ENCODE assay signal across 10 cellular contexts in the genomic region with DNA sequence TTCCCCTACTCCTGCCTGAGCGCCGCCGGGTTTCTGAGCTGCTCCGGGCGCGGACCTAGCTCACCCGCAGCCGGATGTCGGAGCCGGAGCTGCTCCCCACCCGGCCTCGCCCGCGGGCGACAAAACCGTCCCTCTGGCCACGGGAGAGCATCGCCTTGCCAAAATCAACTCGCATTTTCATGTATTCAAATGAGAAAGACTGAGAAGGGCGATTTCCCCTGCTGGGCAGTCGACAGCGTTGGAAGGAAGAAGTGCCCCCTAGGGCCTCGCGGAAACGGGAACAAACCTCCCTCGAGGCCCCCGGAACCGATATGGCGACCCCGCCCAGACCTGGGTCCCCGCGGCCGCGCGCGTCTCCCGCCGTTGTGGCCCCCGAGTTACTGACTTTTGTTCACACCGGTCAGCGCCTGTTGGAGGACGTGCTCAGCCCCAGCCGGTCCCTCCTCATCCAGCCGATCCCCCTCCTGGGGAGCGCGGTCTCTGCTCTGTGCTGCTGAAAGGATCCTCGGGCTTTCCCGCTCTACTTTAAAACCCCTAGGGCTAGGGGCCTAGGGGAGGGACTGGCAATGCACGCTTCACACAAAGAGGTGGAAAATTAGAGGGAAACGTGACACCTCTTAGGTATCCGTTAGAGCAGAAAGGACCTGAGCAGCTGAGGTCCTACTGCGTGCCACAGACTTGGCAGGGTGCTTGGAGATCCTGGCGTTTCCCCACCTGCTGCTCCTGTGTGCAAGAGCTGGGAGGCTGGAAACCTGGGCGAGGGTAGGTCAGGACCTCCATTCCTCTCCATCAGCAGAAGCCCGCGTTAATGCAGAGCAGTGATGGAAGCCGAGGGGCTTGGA. TPM values are rescaled to one million over a fixed set of nuclear protein-coding genes. Genes with fewer than 3 reads are reported as not detected.
DNase-seq lines count a peak whose midpoint lies in the region; FAIRE-seq and TF ChIP-seq lines count a peak whose summit lies in the region.
"Had no signal": no experiment of that assay in that cellular context is flagged by ENCODE, and none has a peak within 500 bp of the region (broad histone marks: within the 10 kb centered on the region; RNA-seq: fewer than 3 reads in every experiment).

No MANE protein-coding gene starts in this region.

- DNase-seq in GM20000 (ENCODE audit: low spot score): peak; percentile 21
- DNase-seq in NCI-H2171 (lab: John Stamatoyannopoulos, UW): peak; percentile 64
- peak; percentile 18 for DNase-seq in epithelial cell of esophagus (ENCODE audit: low read depth)
- DNase-seq in prostate gland (ENCODE audit: low spot score): no peak
- DNase-seq in SK-N-DZ (ENCODE audit: low spot score): no peak
- DNase-seq in NCI-H82 treated with DMSO at 0.1 percent for 48 hours (lab: John Stamatoyannopoulos, UW; ENCODE audit: unreplicated experiment): no peak
- DNase-seq in UCSD-AML1 (lab: John Stamatoyannopoulos, UW; ENCODE audit: unreplicated experiment): no peak
- DNase-seq in HTR-8/SVneo (ENCODE audit: insufficient read length, low spot score): no peak

- H3K27ac ChIP-seq in prostate gland: peak overlapping the region; percentile 96

- no peaks in the 10 kb centered on the region for H3K36me3 ChIP-seq in prostate gland

- intact Hi-C loops in prostate gland (cut with DNase I): no loop called here

- TF ChIP-seq POLR2A in prostate gland (IDR thresholded peaks at IDR 0.05): peak; percentile 4

- TF ChIP-seq CTCF in GM20000 (IDR thresholded peaks at IDR 0.05; ENCODE audit: extremely low read depth, missing control alignments): no peak
- no peak for TF ChIP-seq CTCF in epithelial cell of esophagus (IDR thresholded peaks at IDR 0.05; ENCODE audit: insufficient read depth, low read depth, low read length, missing control alignments)
- peak in 1 of 4 experiments; percentile 21 for TF ChIP-seq CTCF in prostate gland (IDR thresholded peaks at IDR 0.05)

- no peaks in the 10 kb centered on the region for H3K4me1 ChIP-seq in prostate gland (replicated peaks)

- no peak for FAIRE-seq in HTR-8/SVneo (lab: Jason Lieb, UNC)
- FAIRE-seq: TTC549 had no signal

- WGBS in prostate gland: 3% methylated on average over 56 of the region's 57 CpGs

- no peaks in the 10 kb centered on the region for H3K9me3 ChIP-seq in prostate gland

- H3K4me3 ChIP-seq in epithelial cell of esophagus (ENCODE audit: low read length): peak overlapping the region; percentile 34
- H3K4me3 ChIP-seq in prostate gland: peak overlapping the region; percentile 59 to 63

- H3K27me3 ChIP-seq in prostate gland (replicated peaks; ENCODE audit: insufficient read depth): no peaks in the 10 kb centered on the region

RNA-seq across cellular contexts. Expression of gene TTC6, which starts 4.3 kb away (rescaled TPM):
- total RNA-seq in prostate gland: 10 to 100 TPM; 88.2 to 89.8 TPM
- 0.21 TPM in 1 of 2 replicates, not detected in the other for polyA plus RNA-seq in SK-N-DZ (2014; cell fraction: cytosol; rRNA removed)
- polyA plus RNA-seq in SK-N-DZ (2014; cell fraction: nucleus; rRNA removed): not detected in 2 replicates

RNA-seq across cellular contexts. Expression of gene FOXA1, which starts 4.7 kb away (rescaled TPM):
- total RNA-seq in prostate gland: 100 to 1,000 TPM; 186 to 656 TPM
- polyA plus RNA-seq in SK-N-DZ (2014; cell fraction: cytosol; rRNA removed): 0.66 TPM in 1 of 2 replicates, not detected in the other
- 0.32 TPM in 1 of 2 replicates, not detected in the other for polyA plus RNA-seq in SK-N-DZ (2014; cell fraction: nucleus; rRNA removed)
- total RNA-seq: cerebellum had no signal

Comparison
In these comparisons a context has a peak if more than half of its experiments do, and no peak if none do; other contexts are left out.
1. DNase-seq: peak in GM20000 (single experiment), NCI-H2171 (single experiment) and epithelial cell of esophagus (single experiment); none in prostate gland (single experiment), SK-N-DZ (single experiment), NCI-H82 treated with DMSO at 0.1 percent for 48 hours (single experiment), UCSD-AML1 (single experiment) and HTR-8/SVneo (single experiment).